Comparison of ENCODE assay signal across 9 cellular contexts in the genomic region with DNA sequence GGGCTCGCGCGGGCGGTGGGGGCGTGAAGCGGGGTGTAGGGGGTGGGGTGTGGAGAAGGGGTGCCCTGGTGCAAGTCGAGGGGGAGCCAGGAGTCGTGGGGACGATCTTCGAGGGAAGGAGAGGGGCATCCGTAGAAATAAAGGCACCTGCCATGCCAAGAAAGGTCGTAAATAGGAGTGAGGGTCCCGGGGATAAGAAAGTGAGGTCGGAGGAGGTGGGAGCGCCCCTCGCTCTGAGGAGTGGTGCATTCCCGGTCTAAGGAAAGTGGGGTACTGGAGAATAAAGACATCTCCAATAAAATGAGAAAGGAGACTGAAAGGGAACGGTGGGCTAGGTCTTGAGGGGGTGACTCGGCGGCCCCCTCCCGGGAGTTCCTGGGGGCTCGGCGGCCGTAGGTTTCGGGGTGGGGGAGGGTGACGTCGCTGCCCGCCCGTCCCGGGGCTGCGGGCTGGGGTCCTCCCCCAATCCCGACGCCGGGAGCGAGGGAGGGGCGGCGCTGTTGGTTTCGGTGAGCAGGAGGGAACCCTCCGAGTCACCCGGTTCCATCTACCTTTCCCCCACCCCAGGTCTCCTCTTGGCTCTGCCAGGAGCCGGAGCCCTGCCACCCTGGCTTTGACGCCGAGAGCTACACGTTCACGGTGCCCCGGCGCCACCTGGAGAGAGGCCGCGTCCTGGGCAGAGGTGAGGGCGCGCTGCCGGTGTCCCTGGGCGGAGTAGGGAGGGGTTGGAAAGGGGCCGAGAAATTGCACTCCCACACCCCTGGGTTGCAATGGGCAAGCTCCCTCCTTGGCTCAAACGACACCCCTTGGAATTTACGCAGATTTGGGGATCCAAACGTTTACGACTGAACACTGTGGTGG. TPM values are rescaled to one million over a fixed set of nuclear protein-coding genes. Genes with fewer than 3 reads are reported as not detected.
DNase-seq lines count a peak whose midpoint lies in the region; ATAC-seq, FAIRE-seq and TF ChIP-seq lines count a peak whose summit lies in the region.
"Had no signal": no experiment of that assay in that cellular context is flagged by ENCODE, and none has a peak within 500 bp of the region (broad histone marks: within the 10 kb centered on the region; RNA-seq: fewer than 3 reads in every experiment).

No MANE protein-coding gene starts in this region.

- 3 to 12% (median 10%) methylated on average over 51 to 58 of the region's 58 CpGs for WGBS in small intestine, 3 donors

- H3K27me3 ChIP-seq in iPS-18a (ENCODE audit: control insufficient read depth, insufficient read depth, low read length) (no peaks in the 10 kb centered on the region), small intestine (ENCODE audit: control insufficient read depth in 2 of 2, insufficient read depth in 2 of 2, low read length in 2 of 2) (peaks cover 0 to 15% of the 10 kb centered on the region in 2 donors), tibial artery (peaks cover 5 to 49% of the 10 kb centered on the region in 2 donors)

- FAIRE-seq in small intestine (lab: Jason Lieb, UNC): no peak

- H3K4me1 ChIP-seq in iPS-18a (ENCODE audit: control insufficient read depth, low read depth, low read length) (peaks cover 19% of the 10 kb centered on the region), small intestine (ENCODE audit: control insufficient read depth in 2 of 2, insufficient read depth in 1 of 2, low read depth in 1 of 2, low read length in 1 of 2) (peaks cover 0 to 3% of the 10 kb centered on the region in 2 donors), tibial artery (peaks cover 0 to 23% (median 13%) of the 10 kb centered on the region in 4 donors)

- intact Hi-C loops in tibial artery (cut with DNase I; ENCODE audit: low total_unique reads): no loop called here

- POLR2A ChIA-PET in GM10248 (lab: Yijun Ruan, JAX): no interaction called here

- peak overlapping the region; percentile 35 for H3K9ac ChIP-seq in iPS-18a (ENCODE audit: low read length)

- H3K4me3 ChIP-seq in iPS-18a (ENCODE audit: low read length): peak overlapping the region; percentile 71
- peak overlapping the region; percentile 68 to 80 for H3K4me3 ChIP-seq in small intestine (ENCODE audit: low read depth in 1 of 2, low read length in 2 of 2)
- H3K4me3 ChIP-seq in tibial artery: no peak overlapping the region

- H3K9me3 ChIP-seq in iPS-18a (ENCODE audit: control insufficient read depth, low read depth, low read length) (no peaks in the 10 kb centered on the region), small intestine (ENCODE audit: control insufficient read depth, low read depth) (no peaks in the 10 kb centered on the region), tibial artery (peaks cover 0 to 5% (median 0%) of the 10 kb centered on the region in 3 donors)
- H3K9me3 ChIP-seq: heart right ventricle had no signal

- DNase-seq in NCI-H2107 treated with DMSO at 0.1 percent for 48 hours (lab: John Stamatoyannopoulos, UW; ENCODE audit: unreplicated experiment) (peak; percentile 14), NCI-H2107 (lab: John Stamatoyannopoulos, UW) (no peak), SW480 (ENCODE audit: low spot score) (peak; percentile 73), small intestine (peak; percentile 87), tibial artery (no peak), GM10248 (ENCODE audit: extremely low spot score) (no peak)

- CTCF ChIA-PET in GM10248 (lab: Yijun Ruan, JAX): interaction anchor here (0.9 to 1.5 kb wide), 4 partner anchors 10 to 31 kb away, joined by 3 to 4 read pairs (median 3); no protein-coding TSS in a partner anchor

- H3K36me3 ChIP-seq in iPS-18a (ENCODE audit: control insufficient read depth, low read depth, low read length) (peaks cover 12% of the 10 kb centered on the region), small intestine (ENCODE audit: control insufficient read depth in 2 of 2, insufficient read depth in 2 of 2, low read length in 2 of 2) (no peaks in the 10 kb centered on the region), tibial artery (no peaks in the 10 kb centered on the region)
- H3K36me3 ChIP-seq: heart right ventricle had no signal

- no peak overlapping the region for H3K27ac ChIP-seq in iPS-18a (ENCODE audit: low read length)
- H3K27ac ChIP-seq in small intestine (ENCODE audit: low read depth in 1 of 2, low read length in 1 of 2): peak overlapping the region; percentile 90
- H3K27ac ChIP-seq in tibial artery: no peak overlapping the region
- H3K27ac ChIP-seq: heart right ventricle had no signal

- ATAC-seq in HG03159 (IDR thresholded peaks at IDR 0.05; ENCODE audit: unreplicated experiment): no peak

- TF ChIP-seq CTCF in tibial artery (IDR thresholded peaks at IDR 0.05) (no peak), GM10248 (IDR thresholded peaks at IDR 0.05; ENCODE audit: control extremely low read depth, extremely low read depth, low read depth, missing control alignments) (no peak)

RNA-seq across cellular contexts. Expression of gene CDH1, which starts 0.9 kb away (rescaled TPM):
- polyA plus RNA-seq in small intestine: 100 to 1,000 TPM in 1 of 3 donors, 10 to 100 TPM in 2; 76.2 to 119 (median 99.3) TPM

Comparison
In these comparisons a context has a peak if more than half of its experiments do, and no peak if none do; other contexts are left out.
1. DNase-seq: peak in NCI-H2107 treated with DMSO at 0.1 percent for 48 hours (single experiment), SW480 (single experiment) and small intestine (single experiment); none in NCI-H2107 (single experiment), tibial artery (0 of 2) and GM10248 (single experiment).
2. H3K27ac ChIP-seq: peak in small intestine (2 of 2); none in iPS-18a (single experiment) and tibial artery (0 of 2).
3. H3K4me3 ChIP-seq: peak in iPS-18a (single experiment) and small intestine (2 of 2); none in tibial artery (0 of 2).